In genomic region chr12:20601668-20602280, GRCh38 we compare ENCODE assay signal across 9 cellular contexts.
DNase-seq lines count a peak whose midpoint lies in the region; ATAC-seq and TF ChIP-seq lines count a peak whose summit lies in the region.
"Had no signal": no experiment of that assay in that cellular context is flagged by ENCODE, and none has a peak within 500 bp of the region (broad histone marks: within the 10 kb centered on the region; RNA-seq: fewer than 3 reads in every experiment).

No MANE protein-coding gene starts in this region.

- POLR2A ChIA-PET in OCI-LY7 (lab: Charles Lee), result no interaction called here

- H3K9me3 ChIP-seq in OCI-LY7 (ENCODE audit: low read length) (no peaks in the 10 kb centered on the region), prostate gland (no peaks in the 10 kb centered on the region)
- H3K9me3 ChIP-seq: BLaER1 had no signal

- no peak overlapping the region for H2AFZ ChIP-seq in OCI-LY7 (ENCODE audit: low read length)

- BruUV-seq in OCI-LY7 (replicated peaks; lab: Mats Ljungman, UMichigan), result no TSS peak

- CTCF ChIA-PET in OCI-LY7 (lab: Charles Lee; ENCODE audit: unreplicated experiment), result no interaction called here

- H3K27ac ChIP-seq in OCI-LY7 (ENCODE audit: low read depth, low read length, poor library complexity, severe bottlenecking) (no peak overlapping the region), prostate gland (no peak overlapping the region)
- H3K27ac ChIP-seq: BLaER1 had no signal

- H3K4me3 ChIP-seq in OCI-LY7 (ENCODE audit: low read depth, low read length, poor library complexity, severe bottlenecking) (no peak overlapping the region), prostate gland (no peak overlapping the region)
- H3K4me3 ChIP-seq: BLaER1 had no signal

- no peaks in the 10 kb centered on the region for H3K9me2 ChIP-seq in OCI-LY7 (ENCODE audit: insufficient read depth, low read length)

- H3K27me3 ChIP-seq in prostate gland (replicated peaks; ENCODE audit: insufficient read depth), result no peaks in the 10 kb centered on the region
- H3K27me3 ChIP-seq: BLaER1 had no signal

- TF ChIP-seq CTCF in OCI-LY7 (conservative IDR thresholded peaks at IDR 0.05; ENCODE audit: low read length), result peak; percentile 59
- TF ChIP-seq CTCF in prostate gland (IDR thresholded peaks at IDR 0.05), result peak in 3 of 4 experiments; percentile 36 to 54 (median 38)

- H3K4me1 ChIP-seq in OCI-LY7 (ENCODE audit: insufficient read depth, low read length, poor library complexity, severe bottlenecking) (no peaks in the 10 kb centered on the region), prostate gland (replicated peaks) (no peaks in the 10 kb centered on the region)
- H3K4me1 ChIP-seq: BLaER1 had no signal

- intact Hi-C loops in OCI-LY7 (cut with micrococcal nuclease; ENCODE audit: unreplicated experiment) (no loop called here), prostate gland (cut with DNase I) (loop anchor here (5.0 to 10.0 kb wide), 3 partner anchors 137 to 857 kb away; partner anchors contain the start of gene PDE3A)

- ATAC-seq in HG03196 (IDR thresholded peaks at IDR 0.05; ENCODE audit: unreplicated experiment), result no peak

- TF ChIP-seq POLR2A in prostate gland (IDR thresholded peaks at IDR 0.05), result no peak

- H3K36me3 ChIP-seq in OCI-LY7 (ENCODE audit: insufficient read depth, low read length) (no peaks in the 10 kb centered on the region), prostate gland (no peaks in the 10 kb centered on the region)
- H3K36me3 ChIP-seq: BLaER1 had no signal

- 34% methylated on average over 2 of the region's 2 CpGs for WGBS in prostate gland

- H3K79me2 ChIP-seq in OCI-LY7 (ENCODE audit: insufficient read depth, low read depth, low read length), result no peaks in the 10 kb centered on the region

- H3K4me2 ChIP-seq in OCI-LY7 (ENCODE audit: low read length), result no peak overlapping the region
- H3K4me2 ChIP-seq: BLaER1 had no signal

- DNase-seq in DMS153 (lab: John Stamatoyannopoulos, UW) (peak; percentile 6), DMS153 treated with DMSO at 0.1 percent for 48 hours (lab: John Stamatoyannopoulos, UW; ENCODE audit: unreplicated experiment) (no peak), OCI-LY7 (ENCODE audit: low spot score) (peak; percentile 10), fibroblast of peridontal ligament (ENCODE audit: extremely low read depth) (peak; percentile 86), prostate gland (ENCODE audit: low spot score) (no peak)
- no peak for DNase-seq in stimulated activated CD8-positive, alpha-beta memory T cell treated with anti-CD3 and anti-CD28 coated beads, Interleukin-4, amount 100 ng/mL, for 48 hours
- no peak for DNase-seq in stimulated activated CD4-positive, alpha-beta T cell treated with anti-CD3 and anti-CD28 coated beads, Interleukin-4, amount 100 ng/mL, for 4 hours

- H4K20me1 ChIP-seq in OCI-LY7 (ENCODE audit: insufficient read depth, low read length), result no peaks in the 10 kb centered on the region
- H4K20me1 ChIP-seq: BLaER1 had no signal

Comparison
In these comparisons a context has a peak if more than half of its experiments do, and no peak if none do; other contexts are left out.
1. DNase-seq: peak in DMS153 (single experiment), OCI-LY7 (single experiment) and fibroblast of peridontal ligament (single experiment); none in DMS153 treated with DMSO at 0.1 percent for 48 hours (single experiment), prostate gland (single experiment), stimulated activated CD8-positive, alpha-beta memory T cell treated with anti-CD3 and anti-CD28 coated beads, Interleukin-4, amount 100 ng/mL, for 48 hours (single experiment) and stimulated activated CD4-positive, alpha-beta T cell treated with anti-CD3 and anti-CD28 coated beads, Interleukin-4, amount 100 ng/mL, for 4 hours (0 of 2).